ENCODE assay signal across 28 cellular contexts in genomic region chr2:137357641-137358040, GRCh38.
"Had no signal": no experiment of that assay in that cellular context is flagged by ENCODE, and none has a peak within 500 bp of the region (broad histone marks: within the 10 kb centered on the region; RNA-seq: fewer than 3 reads in every experiment).

No MANE protein-coding gene starts in this region.

- H3K27ac ChIP-seq: esophagus muscularis mucosa, left ventricle myocardium inferior, ovary, suprapubic skin, tibial artery had no signal

- H3K4me1 ChIP-seq: esophagus muscularis mucosa, left ventricle myocardium inferior, suprapubic skin, tibial artery had no signal

- H3K27me3 Mint-ChIP-seq: activated naive CD4-positive, alpha-beta T cell treated with anti-CD3 and anti-CD28 coated beads, Interleukin-2, amount 50 U/mL, for 24 hours; activated naive CD8-positive, alpha-beta T cell treated with anti-CD3 and anti-CD28 coated beads, Interleukin-2, amount 50 U/mL, for 24 hours; central memory CD8-positive, alpha-beta T cell; dendritic cell treated with granulocyte-macrophage colony-stimulating factor and Interleukin-4, amounts not matched to agents 40 ng/mL and 50 ng/mL, for 4 days; progenitor cell of endocrine pancreas; stimulated activated memory B cell treated with anti-CD40 and anti-IgM and Interleukin-4, amounts not matched to agents 10 μg/mL and 1 μg/mL and 100 μg/mL, for 72 hours had no signal

- H3K36me3 ChIP-seq: esophagus muscularis mucosa, left ventricle myocardium inferior, ovary, suprapubic skin, tibial artery had no signal

- DNase-seq: activated CD4-positive, alpha-beta T cell treated with anti-CD3 and anti-CD28 coated beads for 4 hours; activated CD4-positive, alpha-beta T cell treated with anti-CD3 and anti-CD28 coated beads, Interleukin-2, amount 50 U/mL, for 48 hours; activated CD8-positive, alpha-beta memory T cell treated with anti-CD3 and anti-CD28 coated beads for 24 hours; activated gamma-delta T cell treated with Interleukin-2 at 50 U/mL for 16 hours; activated naive CD8-positive, alpha-beta T cell treated with anti-CD3 and anti-CD28 coated beads, Interleukin-2, amount 50 U/mL, for 24 hours; amygdala; endodermal cell; foreskin melanocyte; islet precursor cell; left ventricle myocardium inferior; naive B cell; nephron progenitor cell; ovary; small intestine; stimulated activated CD4-positive, alpha-beta T cell treated with anti-CD3 and anti-CD28 coated beads, Interleukin-1b, Interleukin-23, amount 100 ng/mL, for 48 hours; stimulated activated CD4-positive, alpha-beta T cell treated with anti-CD3 and anti-CD28 coated beads, Interleukin-4, amount 100 ng/mL, for 4 hours; stimulated activated CD8-positive, alpha-beta memory T cell treated with anti-CD3 and anti-CD28 coated beads, Interleukin-4, amount 100 ng/mL, for 48 hours; T-helper 1 cell; tibial artery had no signal

- H3K4me1 Mint-ChIP-seq: activated naive CD4-positive, alpha-beta T cell treated with anti-CD3 and anti-CD28 coated beads, Interleukin-2, amount 50 U/mL, for 24 hours; activated naive CD8-positive, alpha-beta T cell treated with anti-CD3 and anti-CD28 coated beads, Interleukin-2, amount 50 U/mL, for 24 hours; central memory CD8-positive, alpha-beta T cell; endodermal cell; naive B cell; nephron progenitor cell; stimulated activated memory B cell treated with anti-CD40 and anti-IgM and Interleukin-4, amounts not matched to agents 10 μg/mL and 1 μg/mL and 100 μg/mL, for 72 hours had no signal

- H3K27me3 ChIP-seq: esophagus muscularis mucosa, ovary, suprapubic skin, tibial artery had no signal

- H3K9me3 Mint-ChIP-seq: activated naive CD4-positive, alpha-beta T cell treated with anti-CD3 and anti-CD28 coated beads, Interleukin-2, amount 50 U/mL, for 24 hours had no signal

- H3K4me3 Mint-ChIP-seq: activated naive CD4-positive, alpha-beta T cell treated with anti-CD3 and anti-CD28 coated beads, Interleukin-2, amount 50 U/mL, for 24 hours; activated naive CD8-positive, alpha-beta T cell treated with anti-CD3 and anti-CD28 coated beads, Interleukin-2, amount 50 U/mL, for 24 hours; central memory CD8-positive, alpha-beta T cell; dendritic cell treated with granulocyte-macrophage colony-stimulating factor and Interleukin-4, amounts not matched to agents 40 ng/mL and 50 ng/mL, for 4 days; endodermal cell; naive B cell; nephron progenitor cell; stimulated activated memory B cell treated with anti-CD40 and anti-IgM and Interleukin-4, amounts not matched to agents 10 μg/mL and 1 μg/mL and 100 μg/mL, for 72 hours; T-helper 2 cell treated with Interferon-gamma antibody and Interleukin-4, amounts not matched to agents 5 μg/mL and 100 μg/mL, for 36 hours had no signal

- H3K4me3 ChIP-seq: esophagus muscularis mucosa, left ventricle myocardium inferior, ovary, suprapubic skin, tibial artery had no signal

- H3K36me3 Mint-ChIP-seq: activated naive CD4-positive, alpha-beta T cell treated with anti-CD3 and anti-CD28 coated beads, Interleukin-2, amount 50 U/mL, for 24 hours; stimulated activated memory B cell treated with anti-CD40 and anti-IgM and Interleukin-4, amounts not matched to agents 10 μg/mL and 1 μg/mL and 100 μg/mL, for 72 hours had no signal

- FAIRE-seq: small intestine had no signal

- H3K9me3 ChIP-seq: ovary, suprapubic skin had no signal

- ATAC-seq: activated naive CD8-positive, alpha-beta T cell treated with anti-CD3 and anti-CD28 coated beads, Interleukin-2, amount 50 U/mL, for 24 hours; sciatic nerve; stimulated activated memory B cell treated with anti-CD40 and anti-IgM and Interleukin-4, amounts not matched to agents 10 μg/mL and 1 μg/mL and 100 μg/mL, for 72 hours had no signal

- H3K27ac Mint-ChIP-seq: activated naive CD4-positive, alpha-beta T cell treated with anti-CD3 and anti-CD28 coated beads, Interleukin-2, amount 50 U/mL, for 24 hours; activated naive CD8-positive, alpha-beta T cell treated with anti-CD3 and anti-CD28 coated beads, Interleukin-2, amount 50 U/mL, for 24 hours; dendritic cell treated with granulocyte-macrophage colony-stimulating factor and Interleukin-4, amounts not matched to agents 40 ng/mL and 50 ng/mL, for 4 days; endodermal cell; naive B cell; nephron progenitor cell; progenitor cell of endocrine pancreas; stimulated activated memory B cell treated with anti-CD40 and anti-IgM and Interleukin-4, amounts not matched to agents 10 μg/mL and 1 μg/mL and 100 μg/mL, for 72 hours; T-helper 2 cell treated with Interferon-gamma antibody and Interleukin-4, amounts not matched to agents 5 μg/mL and 100 μg/mL, for 36 hours had no signal
